10 cellular contexts compared by ENCODE assay signal in the genomic region with DNA sequence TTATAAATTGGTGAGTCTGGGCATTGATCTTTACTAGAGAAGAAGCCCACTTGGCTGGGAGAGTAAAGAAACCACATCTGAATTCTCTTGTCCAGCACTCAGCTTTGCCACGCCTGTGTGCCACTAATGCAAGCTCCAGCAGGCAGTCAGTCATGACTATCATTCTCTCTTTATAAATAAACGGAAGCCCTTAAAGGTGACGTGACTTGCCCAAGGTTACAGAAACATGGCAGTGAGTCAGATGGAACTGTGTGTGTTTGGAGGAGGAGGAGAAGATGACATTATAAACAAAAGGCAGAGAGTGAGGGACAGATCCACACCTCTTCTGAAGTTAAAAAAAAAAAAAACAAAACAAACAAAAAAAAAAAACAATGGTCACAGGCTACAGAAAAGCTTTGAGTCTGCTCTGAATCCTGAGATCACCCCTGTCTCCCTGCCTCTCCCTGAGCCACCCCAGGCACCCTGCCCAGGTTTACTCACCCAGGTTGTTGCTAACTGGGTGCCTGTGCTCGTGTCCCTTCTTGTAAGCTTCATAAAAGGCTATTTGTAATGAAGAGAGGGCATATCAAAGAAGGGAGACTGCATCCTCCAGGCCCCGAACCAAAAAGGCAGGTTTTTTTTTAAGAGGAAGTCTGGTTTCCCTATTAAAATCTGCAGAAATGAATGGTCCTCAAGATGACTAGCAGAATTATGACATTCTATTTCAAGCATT.
DNase-seq lines count a peak whose midpoint lies in the region; ATAC-seq lines count a peak whose summit lies in the region.
"Had no signal": no experiment of that assay in that cellular context is flagged by ENCODE, and none has a peak within 500 bp of the region (broad histone marks: within the 10 kb centered on the region; RNA-seq: fewer than 3 reads in every experiment).

No MANE protein-coding gene starts in this region.

- H3K4ac ChIP-seq in mesendoderm (ENCODE audit: low read depth, low read length), result no peak overlapping the region

- H2BK5ac ChIP-seq in mesendoderm (ENCODE audit: low read length), result no peak overlapping the region

- no peaks in the 10 kb centered on the region for H3K9me2 ChIP-seq in Karpas-422 (replicated peaks; ENCODE audit: insufficient read depth, low read length)

- ATAC-seq in HG03025 (IDR thresholded peaks at IDR 0.05; ENCODE audit: low FRiP score, unreplicated experiment) (no peak), HG02938 (IDR thresholded peaks at IDR 0.05; ENCODE audit: unreplicated experiment) (no peak)

- no peak overlapping the region for H2BK120ac ChIP-seq in mesendoderm (ENCODE audit: low read depth, low read length)

- H3K4me3 ChIP-seq in ACC112 (ENCODE audit: low read depth, low read length) (no peak overlapping the region), Karpas-422 (ENCODE audit: low read length) (peak overlapping the region; percentile 34), mesendoderm (ENCODE audit: low read length) (no peak overlapping the region)

- H3K27ac ChIP-seq in ACC112 (ENCODE audit: low read depth, low read length), result peak overlapping the region; percentile 88
- peak overlapping the region; percentile 92 for H3K27ac ChIP-seq in Karpas-422 (ENCODE audit: low read length)
- no peak overlapping the region for H3K27ac ChIP-seq in mesendoderm (ENCODE audit: low read depth, low read length)

- no peaks in the 10 kb centered on the region for H4K20me1 ChIP-seq in Karpas-422 (ENCODE audit: insufficient read depth, low read depth, low read length)

- peak overlapping the region; percentile 51 for H2AFZ ChIP-seq in ACC112 (ENCODE audit: low read length, unreplicated experiment)
- H2AFZ ChIP-seq in Karpas-422 (ENCODE audit: low read length), result no peak overlapping the region

- no peak overlapping the region for H3K18ac ChIP-seq in mesendoderm (ENCODE audit: low read length)

- H3K79me1 ChIP-seq in mesendoderm (ENCODE audit: low read length), result no peaks in the 10 kb centered on the region

- no peak overlapping the region for H2AK5ac ChIP-seq in mesendoderm (ENCODE audit: low read length)

- no peaks in the 10 kb centered on the region for H3K9me3 ChIP-seq in Karpas-422 (ENCODE audit: low read length)

- H4K5ac ChIP-seq in mesendoderm (ENCODE audit: low read length), result no peak overlapping the region

- H3K79me2 ChIP-seq in ACC112 (ENCODE audit: control insufficient read depth, insufficient read depth, low read length, unreplicated experiment) (no peaks in the 10 kb centered on the region), Karpas-422 (ENCODE audit: low read length) (no peaks in the 10 kb centered on the region), mesendoderm (ENCODE audit: control insufficient read depth, insufficient read depth, low read length) (no peaks in the 10 kb centered on the region)

- peak overlapping the region; percentile 75 for H3K9ac ChIP-seq in Karpas-422 (ENCODE audit: low read length)
- H3K9ac ChIP-seq in mesendoderm (ENCODE audit: low read length), result no peak overlapping the region

- H2BK15ac ChIP-seq in mesendoderm (replicated peaks; ENCODE audit: low read depth), result no peak overlapping the region

- peaks cover 56% of the 10 kb centered on the region for H3K4me1 ChIP-seq in ACC112 (ENCODE audit: control insufficient read depth, insufficient read depth, low read length, unreplicated experiment)
- peaks cover 93% of the 10 kb centered on the region for H3K4me1 ChIP-seq in Karpas-422 (ENCODE audit: low read length)
- H3K4me1 ChIP-seq in mesendoderm (ENCODE audit: control insufficient read depth, low read depth, low read length), result no peaks in the 10 kb centered on the region

- peak; percentile 82 for DNase-seq in Karpas-422
- peak; percentile 74 for DNase-seq in dermis blood vessel endothelial cell
- DNase-seq in mucosa of gallbladder (ENCODE audit: low spot score), result peak; percentile 36
- no peak for DNase-seq in mesendoderm
- DNase-seq in central memory CD4-positive, alpha-beta T cell, result no peak
- DNase-seq: hypothalamus; stimulated activated CD4-positive, alpha-beta T cell treated with anti-CD3 and anti-CD28 coated beads, Interleukin-15, amount 100 ng/mL, for 24 hours had no signal

- H3K56ac ChIP-seq in mesendoderm (ENCODE audit: low read length), result no peak overlapping the region

- H3K27me3 ChIP-seq in ACC112 (ENCODE audit: insufficient read depth, low read length), result no peaks in the 10 kb centered on the region
- no peaks in the 10 kb centered on the region for H3K27me3 ChIP-seq in Karpas-422 (ENCODE audit: low read length)
- no peaks in the 10 kb centered on the region for H3K27me3 ChIP-seq in mesendoderm (ENCODE audit: insufficient read depth, low read length, poor library complexity)

- H3K4me2 ChIP-seq in Karpas-422 (ENCODE audit: low read depth, low read length, poor library complexity, severe bottlenecking) (peak overlapping the region; percentile 58), mesendoderm (ENCODE audit: low read length) (no peak overlapping the region)

- H3K23ac ChIP-seq in mesendoderm (ENCODE audit: low read length), result no peak overlapping the region

- no peak overlapping the region for H4K8ac ChIP-seq in mesendoderm (ENCODE audit: low read depth, low read length)

- WGBS in mesendoderm (ENCODE audit: extremely low coverage, insufficient coverage, low lambda C conversion rate), result no CpG with 5 or more reads among the region's 5 CpGs

- H3K36me3 ChIP-seq in ACC112 (ENCODE audit: insufficient read depth, low read length), result no peaks in the 10 kb centered on the region
- no peaks in the 10 kb centered on the region for H3K36me3 ChIP-seq in Karpas-422 (ENCODE audit: insufficient read depth, low read length)
- H3K36me3 ChIP-seq in mesendoderm (ENCODE audit: control insufficient read depth, insufficient read depth, low read length), result no peaks in the 10 kb centered on the region

Comparison
In these comparisons a context has a peak if more than half of its experiments do, and no peak if none do; other contexts are left out.
1. DNase-seq: peak in Karpas-422 (single experiment), dermis blood vessel endothelial cell (single experiment) and mucosa of gallbladder (single experiment); none in mesendoderm (single experiment) and central memory CD4-positive, alpha-beta T cell (single experiment).